In the genomic region with DNA sequence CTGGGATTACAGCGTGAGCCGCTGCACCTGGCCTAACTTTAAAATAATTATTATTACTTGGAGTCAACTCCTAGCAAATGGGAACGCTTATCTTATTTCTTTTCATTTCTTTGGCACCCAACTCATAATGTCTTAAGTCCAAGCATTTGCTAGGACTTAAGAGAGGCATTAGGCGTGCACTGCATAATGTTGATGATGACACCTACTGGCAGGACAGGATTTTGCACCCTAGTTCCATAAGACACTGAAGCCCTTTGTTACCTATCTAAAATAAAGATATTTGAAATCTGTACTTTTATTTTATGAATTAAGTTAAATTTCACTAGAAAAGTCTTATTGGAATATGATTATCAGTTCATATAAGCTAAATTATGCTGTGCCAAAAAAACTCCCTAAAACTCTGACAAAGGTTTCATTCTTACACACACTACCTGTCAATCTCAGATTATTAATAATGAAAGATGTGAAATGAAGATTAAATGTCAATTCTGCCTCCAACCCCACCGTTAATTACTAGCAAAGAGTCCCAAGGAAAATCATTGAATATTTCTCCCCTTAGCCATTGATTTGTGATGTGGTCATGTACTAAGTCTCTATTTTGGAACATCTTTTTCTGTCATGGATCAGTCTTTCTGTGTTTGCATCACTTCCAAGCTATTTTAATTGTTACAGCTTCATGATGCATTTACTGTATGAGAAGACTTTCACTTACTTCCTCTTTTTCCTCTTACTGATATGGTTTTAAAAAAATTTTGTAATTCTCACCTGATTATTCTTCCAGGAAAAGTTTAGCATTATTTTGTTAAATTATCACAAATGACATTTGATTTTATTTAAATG, we compare ENCODE assay signal across 9 cellular contexts. TPM values are rescaled to one million over a fixed set of nuclear protein-coding genes. Genes with fewer than 3 reads are reported as not detected.
DNase-seq lines count a peak whose midpoint lies in the region; ATAC-seq, FAIRE-seq and TF ChIP-seq lines count a peak whose summit lies in the region.
"Had no signal": no experiment of that assay in that cellular context is flagged by ENCODE, and none has a peak within 500 bp of the region (broad histone marks: within the 10 kb centered on the region; RNA-seq: fewer than 3 reads in every experiment).

No MANE protein-coding gene starts in this region.

- TF ChIP-seq RAD21 in K562 (CRISPR knock-in tag; conservative IDR thresholded peaks at IDR 0.05 in 1 of 2, IDR thresholded peaks at IDR 0.05 in 1 of 2): peak in 1 of 2 experiments; percentile 37; a peak in 2 of 4 replicates

- no peak for FAIRE-seq in K562 (lab: Jason Lieb, UNC)

- TF ChIP-seq EP300 in K562 (IDR thresholded peaks at IDR 0.05; ENCODE audit: low read length): no peak

- no peak overlapping the region for H2AFZ ChIP-seq in K562 (ENCODE audit: low read depth, low read length)

- no peak overlapping the region for H3K27ac Mint-ChIP-seq in activated T-helper 1 cell treated with anti-CD3 and anti-CD28 coated beads, Interleukin-12 subunit alpha, Interleukin-12 subunit beta, Interleukin-2, Interleukin-4 antibody, amounts not matched to agents 30 ng/mL and 10 ng/mL and 1 ng/mL, durations not matched to agents 14 hours and 24 hours and 36 hours
- H3K27ac Mint-ChIP-seq: activated B cell treated with CpG ODN at 0.5 μM for 24 hours had no signal

- in situ Hi-C loops in K562 (cut with MboI): no loop called here

- no peak overlapping the region for H3K9ac ChIP-seq in K562 (ENCODE audit: insufficient read depth in 1 of 2, low read depth in 2 of 2, low read length in 2 of 2)

- no TSS peak for BruUV-seq in K562 (replicated peaks; lab: Mats Ljungman, UMichigan)

- no peaks in the 10 kb centered on the region for H3K9me3 Mint-ChIP-seq in activated T-helper 1 cell treated with anti-CD3 and anti-CD28 coated beads, Interleukin-12 subunit alpha, Interleukin-12 subunit beta, Interleukin-2, Interleukin-4 antibody, amounts not matched to agents 30 ng/mL and 10 ng/mL and 1 ng/mL, durations not matched to agents 14 hours and 24 hours and 36 hours
- H3K9me3 Mint-ChIP-seq: activated B cell treated with CpG ODN at 0.5 μM for 24 hours had no signal

- no peaks in the 10 kb centered on the region for H3K36me3 Mint-ChIP-seq in activated T-helper 1 cell treated with anti-CD3 and anti-CD28 coated beads, Interleukin-12 subunit alpha, Interleukin-12 subunit beta, Interleukin-2, Interleukin-4 antibody, amounts not matched to agents 30 ng/mL and 10 ng/mL and 1 ng/mL, durations not matched to agents 14 hours and 24 hours and 36 hours (ENCODE audit: low read depth)

- H3K79me2 ChIP-seq in K562 (ENCODE audit: control insufficient read depth, insufficient read depth, low read length): no peaks in the 10 kb centered on the region

- 4% methylated on average over 5 of the region's 5 CpGs for WGBS in K562 (ENCODE audit: insufficient coverage, low coverage, missing lambda C conversion rate)

- H3K9me3 ChIP-seq in K562 (replicated peaks; ENCODE audit: control insufficient read depth, insufficient read depth, low read depth, low read length) (no peaks in the 10 kb centered on the region; the same call in 1 of the 2 replicates), lower lobe of right lung (no peaks in the 10 kb centered on the region)

- no peaks in the 10 kb centered on the region for H3K4me1 Mint-ChIP-seq in activated T-helper 1 cell treated with anti-CD3 and anti-CD28 coated beads, Interleukin-12 subunit alpha, Interleukin-12 subunit beta, Interleukin-2, Interleukin-4 antibody, amounts not matched to agents 30 ng/mL and 10 ng/mL and 1 ng/mL, durations not matched to agents 14 hours and 24 hours and 36 hours (ENCODE audit: low read depth)
- H3K4me1 Mint-ChIP-seq: activated B cell treated with CpG ODN at 0.5 μM for 24 hours had no signal

- no peaks in the 10 kb centered on the region for H3K27me3 ChIP-seq in K562 (ENCODE audit: control insufficient read depth in 2 of 2, insufficient read depth in 2 of 2, low read length in 2 of 2)
- H3K27me3 ChIP-seq in lower lobe of right lung (ENCODE audit: low read depth): no peaks in the 10 kb centered on the region

- H3K27me3 Mint-ChIP-seq in activated T-helper 1 cell treated with anti-CD3 and anti-CD28 coated beads, Interleukin-12 subunit alpha, Interleukin-12 subunit beta, Interleukin-2, Interleukin-4 antibody, amounts not matched to agents 30 ng/mL and 10 ng/mL and 1 ng/mL, durations not matched to agents 14 hours and 24 hours and 36 hours (ENCODE audit: insufficient read depth): peaks cover 2% of the 10 kb centered on the region
- H3K27me3 Mint-ChIP-seq: activated B cell treated with CpG ODN at 0.5 μM for 24 hours had no signal

- peak; percentile 68 for ATAC-seq in GM19043 (IDR thresholded peaks at IDR 0.05; ENCODE audit: low read depth, unreplicated experiment)
- ATAC-seq in K562: peak; percentile 75
- ATAC-seq in lower lobe of right lung: no peak

- CTCF ChIA-PET in K562 (lab: Yijun Ruan, JAX; ENCODE audit: low intra/inter-chr PET ratio): no interaction called here

- H3K36me3 ChIP-seq in K562 (ENCODE audit: control insufficient read depth, insufficient read depth, low read length) (no peaks in the 10 kb centered on the region), lower lobe of right lung (no peaks in the 10 kb centered on the region)

- H3K4me3 ChIP-seq in LNCaP clone FGC (ENCODE audit: low read depth, low read length) (no peak overlapping the region), K562 (no peak overlapping the region), lower lobe of right lung (no peak overlapping the region)

- H4K20me1 ChIP-seq in K562 (replicated peaks; ENCODE audit: control insufficient read depth, insufficient read depth, low read length): no peaks in the 10 kb centered on the region

- POLR2A ChIA-PET in K562 (lab: Yijun Ruan, JAX): no interaction called here

- no peak overlapping the region for H3K4me2 ChIP-seq in K562 (ENCODE audit: insufficient read depth, low read length)

- TF ChIP-seq POLR2A in K562 (conservative IDR thresholded peaks at IDR 0.05): no peak

- no peaks in the 10 kb centered on the region for H3K4me1 ChIP-seq in K562 (replicated peaks in 1 of 2; ENCODE audit: control insufficient read depth in 2 of 2, insufficient read depth in 2 of 2, low read length in 2 of 2)
- no peaks in the 10 kb centered on the region for H3K4me1 ChIP-seq in lower lobe of right lung

- TF ChIP-seq CTCF in LNCaP clone FGC (IDR thresholded peaks at IDR 0.05; ENCODE audit: control insufficient read depth, extremely low read depth, insufficient read depth) (peak; percentile 91), K562 (IDR thresholded peaks at IDR 0.05 in 2 of 3, conservative IDR thresholded peaks at IDR 0.05 in 1 of 3; ENCODE audit: insufficient read depth in 2 of 3, low read depth in 1 of 3, low read length in 3 of 3) (peak in 2 of 3 experiments; percentile 42 to 47; a peak in 2 of 6 replicates), lower lobe of right lung (IDR thresholded peaks at IDR 0.05) (peak; percentile 45)

- H3K27ac ChIP-seq in K562 (ENCODE audit: extremely low read depth, low read depth, low read length): no peak overlapping the region
- H3K27ac ChIP-seq in lower lobe of right lung: no peak overlapping the region

- intact Hi-C loops in K562 (cut with micrococcal nuclease) (no loop called here), lower lobe of right lung (cut with DNase I) (no loop called here)
- intact Hi-C loops in activated T-helper 1 cell treated with anti-CD3 and anti-CD28 coated beads, Interleukin-12 subunit alpha, Interleukin-12 subunit beta, Interleukin-2, Interleukin-4 antibody, amounts not matched to agents 30 ng/mL and 10 ng/mL and 1 ng/mL, durations not matched to agents 14 hours and 24 hours and 36 hours (cut with micrococcal nuclease): loop anchor here (5.0 kb wide), 1 partner anchor 502 kb away; no protein-coding TSS in a partner anchor

- DNase-seq in DMS53 treated with DMSO at 0.1 percent for 48 hours (lab: John Stamatoyannopoulos, UW; ENCODE audit: unreplicated experiment) (peak; percentile 22), LNCaP clone FGC (ENCODE audit: low read depth) (peak; percentile 48), K562 (ENCODE audit: extremely low read depth in 1 of 4, low spot score in 3 of 4) (peak; percentile 18 to 48 (median 42)), lower lobe of right lung (no peak), dedifferentiated amniotic fluid mesenchymal stem cell (ENCODE audit: extremely low spot score) (no peak), T-helper 9 cell (no peak)
- no peak for DNase-seq in activated T-helper 1 cell treated with anti-CD3 and anti-CD28 coated beads, Interleukin-12 subunit alpha, Interleukin-12 subunit beta, Interleukin-2, Interleukin-4 antibody, amounts not matched to agents 30 ng/mL and 10 ng/mL and 1 ng/mL, durations not matched to agents 14 hours and 24 hours and 36 hours (ENCODE audit: low spot score)
- DNase-seq: activated B cell treated with CpG ODN at 0.5 μM for 24 hours had no signal

- no peak overlapping the region for H3K4me3 Mint-ChIP-seq in activated T-helper 1 cell treated with anti-CD3 and anti-CD28 coated beads, Interleukin-12 subunit alpha, Interleukin-12 subunit beta, Interleukin-2, Interleukin-4 antibody, amounts not matched to agents 30 ng/mL and 10 ng/mL and 1 ng/mL, durations not matched to agents 14 hours and 24 hours and 36 hours
- H3K4me3 Mint-ChIP-seq: activated B cell treated with CpG ODN at 0.5 μM for 24 hours had no signal

- H3K9me1 ChIP-seq in K562 (ENCODE audit: control insufficient read depth, insufficient read depth, low read length): no peaks in the 10 kb centered on the region

RNA-seq across cellular contexts. Expression of gene CDH2, which starts 12.7 kb away (rescaled TPM):
- total RNA-seq in K562 (2011; cell fraction: chromatin; rRNA removed; ENCODE audit: low replicate concordance): not detected in 2 replicates
- not detected in 2 replicates for total RNA-seq in K562 (2011; cell fraction: nucleolus; rRNA removed)
- not detected in 2 replicates for total RNA-seq in K562 (2011; cell fraction: nucleoplasm; rRNA removed)
- not detected in 2 replicates for total RNA-seq in K562 (2014; rRNA removed)
- total RNA-seq in K562 (2014; rRNA removed; fragmentation: Illumina TruSeq; extraction: Trizol): not detected in 2 replicates
- not detected in 2 replicates for total RNA-seq in K562 (2015; rRNA removed; fragmentation: Illumina TruSeq; extraction: Trizol)
- total RNA-seq in K562 (2021): 0.04 and 0.09 TPM in 2 replicates
- polyA plus RNA-seq in K562 (2011; rRNA removed): not detected in 2 replicates
- polyA plus RNA-seq in K562 (2011; cell fraction: cytosol; rRNA removed): not detected in 2 replicates
- polyA plus RNA-seq in K562 (2011; cell fraction: nucleus; rRNA removed): not detected in 2 replicates
- polyA plus RNA-seq in K562 (2012): not detected in 2 replicates
- polyA plus RNA-seq in K562 (2014; fragmentation: Illumina TruSeq; extraction: Trizol): not detected in 2 replicates
- not detected for polyA plus RNA-seq in K562 (2014; fragmentation: Nextera tagmentation; extraction: Ambion mirVana)
- polyA plus RNA-seq in K562 (2014; rRNA removed): not detected in 2 replicates
- not detected in 2 replicates for polyA minus RNA-seq in K562 (2011; rRNA and poly(A)+ RNA removed)
- polyA minus RNA-seq in K562 (2011; cell fraction: cytosol; rRNA and poly(A)+ RNA removed): not detected in 2 replicates
- polyA minus RNA-seq in K562 (2011; cell fraction: nucleus; rRNA and poly(A)+ RNA removed): not detected in 2 replicates
- 0.68 TPM for total RNA-seq in lower lobe of right lung
- 0.10 and 0.16 TPM in 2 replicates for total RNA-seq in activated T-helper 1 cell treated with anti-CD3 and anti-CD28 coated beads, Interleukin-12 subunit alpha, Interleukin-12 subunit beta, Interleukin-2, Interleukin-4 antibody, amounts not matched to agents 30 ng/mL and 10 ng/mL and 1 ng/mL, durations not matched to agents 14 hours and 24 hours and 36 hours
- total RNA-seq: activated B cell treated with CpG ODN at 0.5 μM for 24 hours had no signal

Comparison
In these comparisons a context has a peak if more than half of its experiments do, and no peak if none do; other contexts are left out.
1. DNase-seq: peak in DMS53 treated with DMSO at 0.1 percent for 48 hours (single experiment), LNCaP clone FGC (single experiment) and K562 (4 of 4); none in lower lobe of right lung (single experiment), activated T-helper 1 cell treated with anti-CD3 and anti-CD28 coated beads, Interleukin-12 subunit alpha, Interleukin-12 subunit beta, Interleukin-2, Interleukin-4 antibody, amounts not matched to agents 30 ng/mL and 10 ng/mL and 1 ng/mL, durations not matched to agents 14 hours and 24 hours and 36 hours (single experiment), dedifferentiated amniotic fluid mesenchymal stem cell (single experiment) and T-helper 9 cell (single experiment).
2. ATAC-seq: peak in GM19043 (single experiment) and K562 (single experiment); none in lower lobe of right lung (0 of 2).
3. Peak in every context shown above with its lines, with median percentiles within 50 percentile points of each other: CTCF ChIP-seq.